ENCODE assay signal across 26 cellular contexts in the genomic region with DNA sequence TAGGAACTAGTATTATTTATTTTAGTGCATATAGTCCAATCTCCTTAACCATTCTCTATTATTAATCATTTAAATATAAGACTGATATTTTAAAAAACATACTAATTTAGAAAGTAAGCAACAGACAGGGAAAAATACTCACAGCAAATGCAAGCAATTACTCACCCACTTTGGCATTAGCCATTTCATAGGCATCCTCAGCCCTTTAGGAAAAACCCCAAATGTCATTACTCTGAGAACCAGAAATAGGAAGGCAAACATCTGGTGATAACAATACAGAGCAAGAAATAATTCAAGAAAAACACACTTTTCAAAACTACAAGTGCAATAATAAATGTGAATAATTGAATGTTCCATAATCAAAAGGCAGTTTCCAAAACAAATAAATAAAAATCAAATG.
DNase-seq lines count a peak whose midpoint lies in the region; ATAC-seq and TF ChIP-seq lines count a peak whose summit lies in the region.
"Had no signal": no experiment of that assay in that cellular context is flagged by ENCODE, and none has a peak within 500 bp of the region (broad histone marks: within the 10 kb centered on the region; RNA-seq: fewer than 3 reads in every experiment).

No MANE protein-coding gene starts in this region.

- no peaks in the 10 kb centered on the region for H3K36me3 ChIP-seq in IMR-90 (ENCODE audit: control insufficient read depth, insufficient read depth, low read length)
- no peaks in the 10 kb centered on the region for H3K36me3 ChIP-seq in mesenchymal stem cell (ENCODE audit: control insufficient read depth in 1 of 2, insufficient read depth in 2 of 2, low read depth in 1 of 2, low read length in 2 of 2)
- H3K36me3 ChIP-seq in SJCRH30, result no peaks in the 10 kb centered on the region
- H3K36me3 ChIP-seq: left ventricle myocardium inferior, neutrophil, WERI-Rb-1 had no signal

- H4K8ac ChIP-seq in IMR-90 (ENCODE audit: low read depth in 2 of 2, low read length in 2 of 2), result no peak overlapping the region
- H4K8ac ChIP-seq in mesenchymal stem cell (ENCODE audit: low read length), result no peak overlapping the region

- H3K56ac ChIP-seq in IMR-90 (ENCODE audit: extremely low read depth, insufficient read depth, low read length), result no peak overlapping the region

- no peaks in the 10 kb centered on the region for H3K9me1 ChIP-seq in IMR-90 (ENCODE audit: insufficient read depth, low read length)

- H3K9me3 ChIP-seq in IMR-90 (ENCODE audit: control insufficient read depth, insufficient read depth, low read length) (no peaks in the 10 kb centered on the region), mesenchymal stem cell (ENCODE audit: control insufficient read depth, low read length) (no peaks in the 10 kb centered on the region), SJCRH30 (replicated peaks) (no peaks in the 10 kb centered on the region)
- H3K9me3 ChIP-seq: Caco-2, left ventricle myocardium inferior, mucosa of descending colon, neutrophil had no signal

- H2AFZ ChIP-seq in IMR-90 (replicated peaks; ENCODE audit: low read length, poor library complexity) (no peak overlapping the region), mesenchymal stem cell (ENCODE audit: low read depth, low read length) (no peak overlapping the region)

- no peaks in the 10 kb centered on the region for H3K27me3 ChIP-seq in IMR-90 (ENCODE audit: control insufficient read depth, insufficient read depth, low read length)
- no peaks in the 10 kb centered on the region for H3K27me3 ChIP-seq in mesenchymal stem cell (ENCODE audit: control insufficient read depth in 1 of 2, insufficient read depth in 1 of 2, low read length in 2 of 2)
- peaks cover 3% of the 10 kb centered on the region; the same call in 1 of the 2 replicates for H3K27me3 ChIP-seq in SJCRH30
- H3K27me3 ChIP-seq: neutrophil had no signal

- no peak overlapping the region for H3K9ac ChIP-seq in IMR-90 (ENCODE audit: low read depth, low read length)
- H3K9ac ChIP-seq in mesenchymal stem cell (ENCODE audit: low read length), result peak overlapping the region; percentile 59

- H3K27ac ChIP-seq in IMR-90 (ENCODE audit: insufficient read depth, low read length) (no peak overlapping the region), mesenchymal stem cell (ENCODE audit: low read length, poor library complexity, severe bottlenecking) (no peak overlapping the region), SJCRH30 (no peak overlapping the region)
- H3K27ac ChIP-seq: left ventricle myocardium inferior, neutrophil, WERI-Rb-1 had no signal

- BruUV-seq in IMR-90 (replicated peaks; lab: Mats Ljungman, UMichigan), result no TSS peak

- POLR2A ChIA-PET in IMR-90 (lab: Charles Lee; ENCODE audit: unreplicated experiment), result no interaction called here

- no peak for TF ChIP-seq POLR2A in IMR-90 (IDR thresholded peaks at IDR 0.05; ENCODE audit: low read depth, low read length)

- in situ Hi-C loops in IMR-90 (cut with MboI; ENCODE audit: low sequenced_read_pairs), result no loop called here

- H2BK12ac ChIP-seq in mesenchymal stem cell (ENCODE audit: low read length in 2 of 2), result no peak overlapping the region

- H3K14ac ChIP-seq in IMR-90 (replicated peaks; ENCODE audit: low read depth, low read length) (no peak overlapping the region), mesenchymal stem cell (ENCODE audit: low read length in 2 of 2) (no peak overlapping the region)

- H3K23ac ChIP-seq in IMR-90 (ENCODE audit: low read depth, low read length), result no peak overlapping the region
- no peak overlapping the region for H3K23ac ChIP-seq in mesenchymal stem cell (ENCODE audit: low read length in 2 of 2)

- DNase-seq in AG09319 (ENCODE audit: extremely low read depth, low read depth) (peak; percentile 25), IMR-90 (peak; percentile 75), cardiac fibroblast (ENCODE audit: low read depth in 2 of 2) (peak; percentile 67 to 79), mesenchymal stem cell (peak; percentile 61), SJCRH30 (no peak), SKM-1 (lab: John Stamatoyannopoulos, UW; ENCODE audit: unreplicated experiment) (no peak)
- DNase-seq in activated CD4-positive, CD25-positive, alpha-beta regulatory T cell treated with anti-CD3 and anti-CD28 coated beads, Interleukin-2, amount 50 U/mL, for 72 hours, result no peak
- DNase-seq: activated CD8-positive, alpha-beta T cell treated with anti-CD3 and anti-CD28 coated beads, Interleukin-2, amount 10 ng/mL, durations not matched to agents 7 days and 5 days; activated T-cell treated with anti-CD3 and anti-CD28 coated beads, Interleukin-2, amount 50 U/mL, for 4 hours; AML-193; Caco-2; glutamatergic neuron; left ventricle myocardium inferior; mucosa of descending colon; NCI-H146; NCI-H774; SIG-M5; stimulated activated CD4-positive, alpha-beta T cell treated with anti-CD3 and anti-CD28 coated beads, Interleukin-12 subunit alpha, Interleukin-12 subunit beta, amount 100 ng/mL, for 4 hours; stimulated activated CD8-positive, alpha-beta memory T cell treated with anti-CD3 and anti-CD28 coated beads, Interleukin-4, amount 100 ng/mL, for 48 hours; T-helper 17 cell; WERI-Rb-1 had no signal

- intact Hi-C loops in IMR-90 (cut with micrococcal nuclease), result no loop called here

- H2BK5ac ChIP-seq in IMR-90 (ENCODE audit: low read depth, low read length, poor library complexity, severe bottlenecking), result no peak overlapping the region
- H2BK5ac ChIP-seq in mesenchymal stem cell (ENCODE audit: low read depth, low read length, poor library complexity, severe bottlenecking), result no peak overlapping the region

- H2AK9ac ChIP-seq in IMR-90 (replicated peaks; ENCODE audit: low read depth, low read length, poor library complexity), result no peak overlapping the region

- CTCF ChIA-PET in IMR-90 (lab: Yijun Ruan, JAX), result no interaction called here

- H3K18ac ChIP-seq in IMR-90 (ENCODE audit: low read depth, low read length), result no peak overlapping the region
- H3K18ac ChIP-seq in mesenchymal stem cell (ENCODE audit: low read depth in 1 of 2, low read length in 2 of 2), result no peak overlapping the region

- TF ChIP-seq CTCF in AG09319 (IDR thresholded peaks at IDR 0.05; ENCODE audit: low read depth, low read length) (no peak), IMR-90 (conservative IDR thresholded peaks at IDR 0.05; ENCODE audit: low read depth, low read length) (no peak), cardiac fibroblast (IDR thresholded peaks at IDR 0.05; ENCODE audit: low read depth, low read length) (no peak)

- dilution Hi-C loops in IMR-90 (cut with HindIII; ENCODE audit: low sequenced_read_pairs, unreplicated experiment), result no loop called here

- H4K5ac ChIP-seq in IMR-90 (ENCODE audit: low read depth, low read length), result no peak overlapping the region

- peaks cover 4% of the 10 kb centered on the region; the same call in 1 of the 2 replicates for H3K4me1 ChIP-seq in IMR-90 (ENCODE audit: control insufficient read depth, insufficient read depth, low read length)
- H3K4me1 ChIP-seq in mesenchymal stem cell (ENCODE audit: control insufficient read depth, insufficient read depth, low read depth, low read length), result no peaks in the 10 kb centered on the region
- H3K4me1 ChIP-seq in SJCRH30, result no peaks in the 10 kb centered on the region

- no peak overlapping the region for H3K4me2 ChIP-seq in IMR-90 (ENCODE audit: low read depth, low read length)
- no peak overlapping the region for H3K4me2 ChIP-seq in mesenchymal stem cell (ENCODE audit: low read length, poor library complexity, severe bottlenecking)

- H4K20me1 ChIP-seq in IMR-90 (ENCODE audit: insufficient read depth, low read length), result no peaks in the 10 kb centered on the region

- H2BK20ac ChIP-seq in IMR-90 (ENCODE audit: low read depth, low read length), result no peak overlapping the region

- H2BK120ac ChIP-seq in IMR-90 (ENCODE audit: low read depth, low read length), result no peak overlapping the region
- no peak overlapping the region for H2BK120ac ChIP-seq in mesenchymal stem cell (ENCODE audit: low read depth, low read length)

- no peak overlapping the region for H3K4ac ChIP-seq in IMR-90 (ENCODE audit: low read depth, low read length)
- H3K4ac ChIP-seq in mesenchymal stem cell (ENCODE audit: low read depth in 1 of 2, low read length in 2 of 2), result no peak overlapping the region

- no peak for TF ChIP-seq RAD21 in IMR-90 (IDR thresholded peaks at IDR 0.05; ENCODE audit: low read length)

- H2AK5ac ChIP-seq in IMR-90 (ENCODE audit: low read depth, low read length) (no peak overlapping the region), mesenchymal stem cell (ENCODE audit: low read length, severe bottlenecking) (no peak overlapping the region)

- ATAC-seq in IMR-90 (ENCODE audit: low read depth) (peak; percentile 72; the same call in 1 of the 2 replicates), GM21390 (IDR thresholded peaks at IDR 0.05; ENCODE audit: unreplicated experiment) (no peak)
- ATAC-seq: activated CD8-positive, alpha-beta T cell treated with anti-CD3 and anti-CD28 coated beads, Interleukin-2, amount 10 ng/mL, durations not matched to agents 7 days and 5 days; activated naive CD4-positive, alpha-beta T cell treated with anti-CD3 and anti-CD28 coated beads, Interleukin-2, amount 50 U/mL, for 72 hours; activated T-cell treated with anti-CD3 and anti-CD28 coated beads, Interleukin-2, amount 50 U/mL, for 4 hours; HCT116; HepG2; mucosa of descending colon; T-helper 17 cell had no signal

- no peaks in the 10 kb centered on the region for H3K79me1 ChIP-seq in IMR-90 (ENCODE audit: low read depth in 1 of 2, low read length in 2 of 2)
- no peaks in the 10 kb centered on the region for H3K79me1 ChIP-seq in mesenchymal stem cell (replicated peaks; ENCODE audit: low read length, poor library complexity, severe bottlenecking)

- H4K91ac ChIP-seq in IMR-90 (ENCODE audit: insufficient read depth, low read depth, low read length), result no peak overlapping the region
- H4K91ac ChIP-seq in mesenchymal stem cell (ENCODE audit: low read length), result no peak overlapping the region

- H3K4me3 ChIP-seq in IMR-90 (ENCODE audit: insufficient read depth, low read depth, low read length), result no peak overlapping the region
- H3K4me3 ChIP-seq in cardiac fibroblast (replicated peaks in 1 of 2; ENCODE audit: low read depth in 2 of 2, low read length in 2 of 2), result no peak overlapping the region
- no peak overlapping the region for H3K4me3 ChIP-seq in mesenchymal stem cell (ENCODE audit: insufficient read depth in 1 of 2, low read depth in 1 of 2, low read length in 2 of 2)
- H3K4me3 ChIP-seq in SJCRH30, result no peak overlapping the region
- H3K4me3 ChIP-seq: left ventricle myocardium inferior, mucosa of descending colon had no signal

- H2BK15ac ChIP-seq in IMR-90 (ENCODE audit: low read depth, low read length), result no peak overlapping the region
- no peak overlapping the region for H2BK15ac ChIP-seq in mesenchymal stem cell (ENCODE audit: low read depth, poor library complexity, severe bottlenecking)

TF ChIP-seq in IMR-90, 13 proteins besides CTCF, POLR2A, EP300 and RAD21 (continues in another document):
- TF ChIP-seq NFE2L2 (IDR thresholded peaks at IDR 0.05; ENCODE audit: low read depth, low read length), result no peak
- TF ChIP-seq, protein P1, sequence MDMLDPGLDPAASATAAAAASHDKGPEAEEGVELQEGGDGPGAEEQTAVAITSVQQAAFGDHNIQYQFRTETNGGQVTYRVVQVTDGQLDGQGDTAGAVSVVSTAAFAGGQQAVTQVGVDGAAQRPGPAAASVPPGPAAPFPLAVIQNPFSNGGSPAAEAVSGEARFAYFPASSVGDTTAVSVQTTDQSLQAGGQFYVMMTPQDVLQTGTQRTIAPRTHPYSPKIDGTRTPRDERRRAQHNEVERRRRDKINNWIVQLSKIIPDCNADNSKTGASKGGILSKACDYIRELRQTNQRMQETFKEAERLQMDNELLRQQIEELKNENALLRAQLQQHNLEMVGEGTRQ (IDR thresholded peaks at IDR 0.05; ENCODE audit: low read depth, low read length), result no peak

Comparison
In these comparisons a context has a peak if more than half of its experiments do, and no peak if none do; other contexts are left out.
1. DNase-seq: peak in AG09319 (single experiment), IMR-90 (single experiment), cardiac fibroblast (2 of 2) and mesenchymal stem cell (single experiment); none in SJCRH30 (0 of 2), SKM-1 (single experiment) and activated CD4-positive, CD25-positive, alpha-beta regulatory T cell treated with anti-CD3 and anti-CD28 coated beads, Interleukin-2, amount 50 U/mL, for 72 hours (single experiment).